Comparison of ENCODE assay signal across 11 cellular contexts in the genomic region with DNA sequence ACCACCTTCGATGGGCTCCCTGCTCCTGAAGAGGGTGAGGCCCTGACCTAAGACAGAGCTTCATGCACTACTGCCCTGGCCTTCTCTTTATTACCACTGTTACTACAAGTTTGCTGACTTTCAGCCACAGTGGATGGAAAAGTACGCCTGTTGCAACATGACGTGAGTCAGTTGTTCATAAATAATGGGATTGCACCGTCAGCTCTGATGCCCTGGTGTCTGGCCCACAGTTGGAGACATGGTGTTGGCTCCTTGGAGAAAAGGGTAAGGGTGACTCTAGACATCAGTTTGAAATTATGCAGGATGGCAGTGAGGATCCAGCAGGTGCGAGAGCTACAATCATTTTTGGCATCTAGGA. TPM values are rescaled to one million over a fixed set of nuclear protein-coding genes. Genes with fewer than 3 reads are reported as not detected.
DNase-seq lines count a peak whose midpoint lies in the region; ATAC-seq and TF ChIP-seq lines count a peak whose summit lies in the region.
"Had no signal": no experiment of that assay in that cellular context is flagged by ENCODE, and none has a peak within 500 bp of the region (broad histone marks: within the 10 kb centered on the region; RNA-seq: fewer than 3 reads in every experiment).

No MANE protein-coding gene starts in this region.

- no peak overlapping the region for H3K4me3 ChIP-seq in HCT116 (replicated peaks in 1 of 2; ENCODE audit: low read depth in 1 of 2, low read length in 2 of 2)
- H3K4me3 ChIP-seq in RWPE2 (ENCODE audit: severe bottlenecking), result no peak overlapping the region
- H3K4me3 ChIP-seq in fibroblast of the aortic adventitia (ENCODE audit: low read depth, low read length), result no peak overlapping the region
- no peak overlapping the region for H3K4me3 ChIP-seq in stomach
- no peak overlapping the region for H3K4me3 ChIP-seq in neuronal stem cell (ENCODE audit: low read length in 2 of 2)
- H3K4me3 ChIP-seq in neural progenitor cell, result no peak overlapping the region

- peaks cover 8% of the 10 kb centered on the region for H3K4me1 Mint-ChIP-seq in neural progenitor cell

- H2AFZ ChIP-seq in HCT116 (ENCODE audit: low read depth, low read length, poor library complexity, severe bottlenecking) (no peak overlapping the region), neuronal stem cell (ENCODE audit: low read length) (no peak overlapping the region), neural progenitor cell (replicated peaks) (no peak overlapping the region)

- POLR2A ChIA-PET in HCT116 (lab: Charles Lee), result no interaction called here

- no peaks in the 10 kb centered on the region for H3K79me1 ChIP-seq in neuronal stem cell (ENCODE audit: low read depth, low read length)

- H4K20me1 ChIP-seq in HCT116 (ENCODE audit: insufficient read depth) (no peaks in the 10 kb centered on the region), neural progenitor cell (ENCODE audit: low read depth) (no peaks in the 10 kb centered on the region)

- H3K27me3 ChIP-seq in HCT116 (ENCODE audit: insufficient read depth, low read length) (no peaks in the 10 kb centered on the region), RWPE2 (ENCODE audit: insufficient read depth, poor library complexity, severe bottlenecking) (peaks cover 8% of the 10 kb centered on the region), stomach (peaks cover 0 to 26% (median 5%) of the 10 kb centered on the region in 3 donors), neuronal stem cell (ENCODE audit: control insufficient read depth in 3 of 3, insufficient read depth in 3 of 3, low read depth in 1 of 3, low read length in 3 of 3) (peaks cover 8 to 35% (median 16%) of the 10 kb centered on the region in 3 experiments), neural progenitor cell (peaks cover 27% of the 10 kb centered on the region)

- DNase-seq in HCT116 (ENCODE audit: low read depth, low spot score), result peak; percentile 35
- DNase-seq in RWPE2 (ENCODE audit: low spot score), result peak; percentile 57
- DNase-seq in fibroblast of the aortic adventitia (ENCODE audit: low read depth), result peak; percentile 81
- DNase-seq in stomach, result no peak
- DNase-seq in neuronal stem cell (ENCODE audit: low spot score), result no peak
- no peak for DNase-seq in neural progenitor cell (ENCODE audit: low spot score)
- DNase-seq: effector CD8-positive, alpha-beta T cell; KG1; NCI-H748 treated with DMSO at 0.1 percent for 48 hours had no signal

- H2BK12ac ChIP-seq in neuronal stem cell (ENCODE audit: low read length), result no peak overlapping the region

- peaks cover 31% of the 10 kb centered on the region for H3K27me3 Mint-ChIP-seq in neural progenitor cell (ENCODE audit: insufficient read depth, low read depth)

- RAD21 ChIA-PET in HCT116 (lab: Charles Lee; ENCODE audit: low non-redundant PET in 1 of 2, low total read pairs in 2 of 2, uncharacterized antibody in 2 of 2, unreplicated experiment in 2 of 2), result no interaction called here

- TF ChIP-seq RAD21 in HCT116 (IDR thresholded peaks at IDR 0.05; ENCODE audit: low read depth), result no peak

- H3K27ac ChIP-seq in HCT116 (ENCODE audit: low read depth, low read length), result peak overlapping the region; percentile 15
- peak overlapping the region; percentile 40 for H3K27ac ChIP-seq in RWPE2 (ENCODE audit: poor library complexity, severe bottlenecking)
- peak overlapping the region; percentile 37 to 57 (median 49) for H3K27ac ChIP-seq in stomach
- no peak overlapping the region for H3K27ac ChIP-seq in neuronal stem cell (replicated peaks; ENCODE audit: low read length)
- no peak overlapping the region for H3K27ac ChIP-seq in neural progenitor cell

- no peak overlapping the region for H3K4me3 Mint-ChIP-seq in neural progenitor cell

- intact Hi-C loops in HCT116 (cut with micrococcal nuclease) (no loop called here), stomach (cut with DNase I; ENCODE audit: low total_unique reads) (no loop called here)

- peaks cover 45% of the 10 kb centered on the region for H3K79me2 ChIP-seq in HCT116 (ENCODE audit: insufficient read depth, low read length)
- H3K79me2 ChIP-seq in neural progenitor cell (ENCODE audit: low read depth), result no peaks in the 10 kb centered on the region

- BruUV-seq in HCT116 (replicated peaks; lab: Mats Ljungman, UMichigan), result no TSS peak

- no peak overlapping the region for H4K91ac ChIP-seq in neuronal stem cell (ENCODE audit: low read depth, low read length, poor library complexity)

- H3K23ac ChIP-seq in neuronal stem cell (ENCODE audit: low read depth, low read length, poor library complexity), result no peak overlapping the region

- H2BK15ac ChIP-seq in neuronal stem cell (ENCODE audit: low read length), result no peak overlapping the region

- H3K9me3 ChIP-seq in HCT116 (ENCODE audit: control insufficient read depth in 1 of 2, insufficient read depth in 1 of 2, low read depth in 1 of 2, low read length in 2 of 2) (no peaks in the 10 kb centered on the region), RWPE2 (ENCODE audit: severe bottlenecking) (no peaks in the 10 kb centered on the region), stomach (no peaks in the 10 kb centered on the region), neuronal stem cell (replicated peaks in 1 of 2; ENCODE audit: control insufficient read depth in 2 of 2, insufficient read depth in 1 of 2, low read depth in 1 of 2, low read length in 2 of 2) (no peaks in the 10 kb centered on the region), neural progenitor cell (ENCODE audit: low read depth) (no peaks in the 10 kb centered on the region)

- peaks cover 3% of the 10 kb centered on the region for H3K9me3 Mint-ChIP-seq in neural progenitor cell

- H3K9me2 ChIP-seq in HCT116 (ENCODE audit: insufficient read depth), result no peaks in the 10 kb centered on the region

- H3K14ac ChIP-seq in neuronal stem cell (ENCODE audit: low read length), result no peak overlapping the region

- 48 to 87% (median 65%) methylated on average over 5 of the region's 5 CpGs for WGBS in stomach, 5 donors
- no CpG with 5 or more reads among the region's 5 CpGs for WGBS in neuronal stem cell (ENCODE audit: extremely low coverage in 2 of 2, insufficient read length in 2 of 2, insufficient replicate concordance in 1 of 2), 2 donors

- H3K9ac ChIP-seq in HCT116 (ENCODE audit: low read length), result no peak overlapping the region
- no peak overlapping the region for H3K9ac ChIP-seq in neuronal stem cell (ENCODE audit: low read depth, low read length, poor library complexity)
- H3K9ac ChIP-seq in neural progenitor cell, result no peak overlapping the region

- no peaks in the 10 kb centered on the region for H3K36me3 Mint-ChIP-seq in neural progenitor cell

- ATAC-seq in HCT116 (no peak), RWPE2 (ENCODE audit: low read depth) (peak; percentile 76), GM18517 (IDR thresholded peaks at IDR 0.05; ENCODE audit: unreplicated experiment) (no peak), GM21717 (IDR thresholded peaks at IDR 0.05; ENCODE audit: unreplicated experiment) (no peak)

- no peak overlapping the region for H3K18ac ChIP-seq in neuronal stem cell (ENCODE audit: low read length)

- CTCF ChIA-PET in HCT116 (lab: Charles Lee), result interaction anchor here (1.1 kb wide), 1 partner anchor 269 kb away, joined by 6 read pairs; no protein-coding TSS in a partner anchor

- H2BK5ac ChIP-seq in neuronal stem cell (ENCODE audit: low read length), result no peak overlapping the region

- H3K4me2 ChIP-seq in HCT116 (ENCODE audit: low read length) (peak overlapping the region; percentile 73), neuronal stem cell (ENCODE audit: insufficient read depth, low read length, poor library complexity, severe bottlenecking) (no peak overlapping the region), neural progenitor cell (no peak overlapping the region)

- TF ChIP-seq CTCF in HCT116 (IDR thresholded peaks at IDR 0.05 in 2 of 3, conservative IDR thresholded peaks at IDR 0.05 in 1 of 3; ENCODE audit: borderline replicate concordance in 1 of 3, insufficient read depth in 1 of 3, low read depth in 2 of 3, low read length in 2 of 3) (no peak), RWPE2 (IDR thresholded peaks at IDR 0.05; ENCODE audit: poor library complexity, severe bottlenecking) (no peak), fibroblast of the aortic adventitia (IDR thresholded peaks at IDR 0.05; ENCODE audit: insufficient read depth, low read length) (no peak), stomach (IDR thresholded peaks at IDR 0.05) (no peak), neural progenitor cell (IDR thresholded peaks at IDR 0.05) (no peak)

- H3K4me1 ChIP-seq in HCT116 (ENCODE audit: control insufficient read depth in 1 of 2, insufficient read depth in 2 of 2, low read length in 2 of 2) (peaks cover 33 to 69% of the 10 kb centered on the region in 2 experiments), RWPE2 (ENCODE audit: insufficient read depth, poor library complexity, severe bottlenecking) (peaks cover 15% of the 10 kb centered on the region), stomach (peaks cover 9 to 12% (median 11%) of the 10 kb centered on the region in 4 donors), neuronal stem cell (ENCODE audit: control insufficient read depth in 2 of 2, insufficient read depth in 1 of 2, low read depth in 1 of 2, low read length in 2 of 2) (peaks cover 0 to 2% of the 10 kb centered on the region in 2 donors), neural progenitor cell (peaks cover 11% of the 10 kb centered on the region)

- H3F3A ChIP-seq in neural progenitor cell (ENCODE audit: low read depth), result peaks cover 4% of the 10 kb centered on the region

- no peak overlapping the region for H2AK5ac ChIP-seq in neuronal stem cell (ENCODE audit: low read depth, low read length)

- no peak for TF ChIP-seq EP300 in stomach (IDR thresholded peaks at IDR 0.05)

- H4K8ac ChIP-seq in neuronal stem cell (ENCODE audit: low read depth, low read length), result no peak overlapping the region

- no peak overlapping the region for H3K27ac Mint-ChIP-seq in neural progenitor cell

- TF ChIP-seq POLR2A in HCT116 (IDR thresholded peaks at IDR 0.05; ENCODE audit: borderline replicate concordance, extremely low read depth, insufficient read depth, insufficient read length) (no peak), stomach (IDR thresholded peaks at IDR 0.05) (no peak)

- H3K4ac ChIP-seq in neuronal stem cell (ENCODE audit: low read length), result no peak overlapping the region

- no peak overlapping the region for H2BK120ac ChIP-seq in neuronal stem cell (ENCODE audit: low read depth, low read length)

- H3K36me3 ChIP-seq in HCT116 (ENCODE audit: control insufficient read depth in 1 of 2, insufficient read depth in 2 of 2, low read length in 2 of 2) (peaks cover 0 to 6% of the 10 kb centered on the region in 2 experiments; a peak in 1 of 4 replicates), RWPE2 (ENCODE audit: low read depth) (no peaks in the 10 kb centered on the region), stomach (no peaks in the 10 kb centered on the region), neuronal stem cell (replicated peaks in 1 of 2; ENCODE audit: control insufficient read depth in 2 of 2, insufficient read depth in 2 of 2, low read length in 2 of 2) (no peaks in the 10 kb centered on the region), neural progenitor cell (no peaks in the 10 kb centered on the region)

RNA-seq across cellular contexts. Expression of a gene that starts 5.4 kb away (rescaled TPM):
- total RNA-seq in HCT116 (2021; ENCODE audit: unreplicated experiment) (34.0 TPM), fibroblast of the aortic adventitia (ENCODE audit: low replicate concordance) (13.2 TPM in 1 of 2 replicates, not detected in the other), stomach (10 to 100 TPM in 3 of 5 donors, 1 to 10 TPM in 1, not detected in 1; 4.6 to 37.9 (median 14.3) TPM), neural progenitor cell (ENCODE audit: low replicate concordance) (1.1 and 1.4 TPM in 2 replicates)
- 30.6 and 30.9 TPM in 2 replicates for polyA plus RNA-seq in HCT116 (2012)
- 1 to 10 TPM; 3.6 to 7.5 (median 4.4) TPM for polyA plus RNA-seq in stomach
- polyA plus RNA-seq in neuronal stem cell (2013, experiment 1 of 2), result 0.39 TPM
- 0.48 TPM for polyA plus RNA-seq in neuronal stem cell (2013, experiment 2 of 2)

Comparison
In these comparisons a context has a peak if more than half of its experiments do, and no peak if none do; other contexts are left out.
1. DNase-seq: peak in HCT116 (single experiment), RWPE2 (single experiment) and fibroblast of the aortic adventitia (single experiment); none in stomach (single experiment), neuronal stem cell (single experiment) and neural progenitor cell (single experiment).
2. H3K27ac ChIP-seq: peak in HCT116 (single experiment), RWPE2 (single experiment) and stomach (5 of 5); none in neuronal stem cell (single experiment) and neural progenitor cell (single experiment).